Comparison of ENCODE assay signal across 1 cellular context in the genomic region with DNA sequence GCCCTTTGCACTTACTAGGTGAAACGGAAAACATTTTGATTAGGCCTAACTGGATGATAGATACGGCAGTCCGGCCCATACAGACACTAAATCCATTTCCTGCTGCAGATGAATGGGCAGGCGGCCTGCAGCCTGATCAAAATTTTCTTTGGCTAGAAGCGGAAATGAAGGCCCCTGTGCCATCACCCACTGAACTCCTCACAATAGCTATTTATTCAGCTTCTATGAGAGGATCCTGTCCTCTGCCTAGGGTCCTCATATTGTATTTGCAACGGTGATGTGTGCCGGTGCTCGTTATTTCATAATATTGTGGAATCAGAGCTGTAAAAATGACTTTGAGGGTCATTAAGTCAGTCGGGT.
TF ChIP-seq lines count a peak whose summit lies in the region.

No MANE protein-coding gene starts in this region.

TF ChIP-seq in GM23338, 12 proteins besides CTCF, POLR2A, EP300 and RAD21 (continued from another document):
- TF ChIP-seq, protein P1, sequence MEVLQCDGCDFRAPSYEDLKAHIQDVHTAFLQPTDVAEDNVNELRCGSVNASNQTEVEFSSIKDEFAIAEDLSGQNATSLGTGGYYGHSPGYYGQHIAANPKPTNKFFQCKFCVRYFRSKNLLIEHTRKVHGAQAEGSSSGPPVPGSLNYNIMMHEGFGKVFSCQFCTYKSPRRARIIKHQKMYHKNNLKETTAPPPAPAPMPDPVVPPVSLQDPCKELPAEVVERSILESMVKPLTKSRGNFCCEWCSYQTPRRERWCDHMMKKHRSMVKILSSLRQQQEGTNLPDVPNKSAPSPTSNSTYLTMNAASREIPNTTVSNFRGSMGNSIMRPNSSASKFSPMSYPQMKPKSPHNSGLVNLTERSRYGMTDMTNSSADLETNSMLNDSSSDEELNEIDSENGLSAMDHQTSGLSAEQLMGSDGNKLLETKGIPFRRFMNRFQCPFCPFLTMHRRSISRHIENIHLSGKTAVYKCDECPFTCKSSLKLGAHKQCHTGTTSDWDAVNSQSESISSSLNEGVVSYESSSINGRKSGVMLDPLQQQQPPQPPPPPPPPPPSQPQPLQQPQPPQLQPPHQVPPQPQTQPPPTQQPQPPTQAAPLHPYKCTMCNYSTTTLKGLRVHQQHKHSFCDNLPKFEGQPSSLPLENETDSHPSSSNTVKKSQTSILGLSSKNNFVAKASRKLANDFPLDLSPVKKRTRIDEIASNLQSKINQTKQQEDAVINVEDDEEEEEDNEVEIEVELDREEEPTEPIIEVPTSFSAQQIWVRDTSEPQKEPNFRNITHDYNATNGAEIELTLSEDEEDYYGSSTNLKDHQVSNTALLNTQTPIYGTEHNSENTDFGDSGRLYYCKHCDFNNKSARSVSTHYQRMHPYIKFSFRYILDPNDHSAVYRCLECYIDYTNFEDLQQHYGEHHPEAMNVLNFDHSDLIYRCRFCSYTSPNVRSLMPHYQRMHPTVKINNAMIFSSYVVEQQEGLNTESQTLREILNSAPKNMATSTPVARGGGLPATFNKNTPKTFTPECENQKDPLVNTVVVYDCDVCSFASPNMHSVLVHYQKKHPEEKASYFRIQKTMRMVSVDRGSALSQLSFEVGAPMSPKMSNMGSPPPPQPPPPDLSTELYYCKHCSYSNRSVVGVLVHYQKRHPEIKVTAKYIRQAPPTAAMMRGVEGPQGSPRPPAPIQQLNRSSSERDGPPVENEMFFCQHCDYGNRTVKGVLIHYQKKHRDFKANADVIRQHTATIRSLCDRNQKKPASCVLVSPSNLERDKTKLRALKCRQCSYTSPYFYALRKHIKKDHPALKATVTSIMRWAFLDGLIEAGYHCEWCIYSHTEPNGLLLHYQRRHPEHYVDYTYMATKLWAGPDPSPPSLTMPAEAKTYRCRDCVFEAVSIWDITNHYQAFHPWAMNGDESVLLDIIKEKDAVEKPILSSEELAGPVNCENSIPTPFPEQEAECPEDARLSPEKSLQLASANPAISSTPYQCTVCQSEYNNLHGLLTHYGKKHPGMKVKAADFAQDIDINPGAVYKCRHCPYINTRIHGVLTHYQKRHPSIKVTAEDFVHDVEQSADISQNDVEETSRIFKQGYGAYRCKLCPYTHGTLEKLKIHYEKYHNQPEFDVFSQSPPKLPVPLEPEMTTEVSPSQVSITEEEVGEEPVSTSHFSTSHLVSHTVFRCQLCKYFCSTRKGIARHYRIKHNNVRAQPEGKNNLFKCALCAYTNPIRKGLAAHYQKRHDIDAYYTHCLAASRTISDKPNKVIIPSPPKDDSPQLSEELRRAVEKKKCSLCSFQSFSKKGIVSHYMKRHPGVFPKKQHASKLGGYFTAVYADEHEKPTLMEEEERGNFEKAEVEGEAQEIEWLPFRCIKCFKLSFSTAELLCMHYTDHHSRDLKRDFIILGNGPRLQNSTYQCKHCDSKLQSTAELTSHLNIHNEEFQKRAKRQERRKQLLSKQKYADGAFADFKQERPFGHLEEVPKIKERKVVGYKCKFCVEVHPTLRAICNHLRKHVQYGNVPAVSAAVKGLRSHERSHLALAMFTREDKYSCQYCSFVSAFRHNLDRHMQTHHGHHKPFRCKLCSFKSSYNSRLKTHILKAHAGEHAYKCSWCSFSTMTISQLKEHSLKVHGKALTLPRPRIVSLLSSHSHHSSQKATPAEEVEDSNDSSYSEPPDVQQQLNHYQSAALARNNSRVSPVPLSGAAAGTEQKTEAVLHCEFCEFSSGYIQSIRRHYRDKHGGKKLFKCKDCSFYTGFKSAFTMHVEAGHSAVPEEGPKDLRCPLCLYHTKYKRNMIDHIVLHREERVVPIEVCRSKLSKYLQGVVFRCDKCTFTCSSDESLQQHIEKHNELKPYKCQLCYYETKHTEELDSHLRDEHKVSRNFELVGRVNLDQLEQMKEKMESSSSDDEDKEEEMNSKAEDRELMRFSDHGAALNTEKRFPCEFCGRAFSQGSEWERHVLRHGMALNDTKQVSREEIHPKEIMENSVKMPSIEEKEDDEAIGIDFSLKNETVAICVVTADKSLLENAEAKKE (CRISPR knock-in tag; IDR thresholded peaks at IDR 0.05): no peak
